9 cellular contexts compared by ENCODE assay signal in the genomic region with DNA sequence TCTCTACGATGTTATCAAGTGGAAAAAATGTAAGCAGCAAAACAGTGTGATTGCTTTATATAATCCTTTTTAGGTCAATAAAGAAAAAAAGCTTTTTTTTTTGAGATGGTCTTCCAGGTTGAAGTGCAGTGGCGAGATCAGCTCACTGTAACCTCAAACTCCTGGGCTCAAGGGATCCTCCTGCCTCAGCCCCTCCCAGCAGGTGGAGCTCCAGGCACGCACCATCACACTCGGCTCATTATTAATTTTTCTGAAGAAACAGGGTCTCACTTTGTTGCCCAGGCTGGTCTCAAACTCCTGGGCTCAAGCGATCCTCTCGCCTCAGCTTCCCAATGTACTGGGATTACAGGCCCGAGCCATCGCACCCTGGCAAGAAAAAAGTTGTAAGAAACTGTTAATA. TPM values are rescaled to one million over a fixed set of nuclear protein-coding genes. Genes with fewer than 3 reads are reported as not detected.
DNase-seq lines count a peak whose midpoint lies in the region; ATAC-seq and TF ChIP-seq lines count a peak whose summit lies in the region.
"Had no signal": no experiment of that assay in that cellular context is flagged by ENCODE, and none has a peak within 500 bp of the region (broad histone marks: within the 10 kb centered on the region; RNA-seq: fewer than 3 reads in every experiment).

No MANE protein-coding gene starts in this region.

- H3K9me3 Mint-ChIP-seq in nephron progenitor cell: no peaks in the 10 kb centered on the region

- H3K27me3 ChIP-seq in dorsolateral prefrontal cortex: no peaks in the 10 kb centered on the region

- TF ChIP-seq CTCF in nephron progenitor cell (IDR thresholded peaks at IDR 0.05): no peak
- TF ChIP-seq CTCF in dorsolateral prefrontal cortex (IDR thresholded peaks at IDR 0.05 in 54 of 56, conservative IDR thresholded peaks at IDR 0.05 in 2 of 56; ENCODE audit: low read depth in 1 of 56, partially characterized antibody in 56 of 56): peak in 21 of 56 donors; percentile 5 to 42 (median 24)

- no peak overlapping the region for H3K27ac ChIP-seq in dorsolateral prefrontal cortex
- H3K27ac ChIP-seq: thoracic aorta had no signal

- H3K27ac Mint-ChIP-seq in nephron progenitor cell: peak overlapping the region; percentile 12

- H3K4me3 ChIP-seq in dorsolateral prefrontal cortex: no peak overlapping the region
- H3K4me3 ChIP-seq: thoracic aorta had no signal

- DNase-seq in Daoy (ENCODE audit: low read depth) (peak; percentile 10), KBM-7 (peak; percentile 41), amniotic epithelial cell (ENCODE audit: low read depth) (peak; percentile 16), nephron progenitor cell (no peak), ureter (ENCODE audit: low spot score) (no peak), dorsolateral prefrontal cortex (no peak)

- intact Hi-C loops in dorsolateral prefrontal cortex (cut with DNase I): no loop called here

- no peak for ATAC-seq in GM21737 (IDR thresholded peaks at IDR 0.05; ENCODE audit: unreplicated experiment)
- ATAC-seq: sciatic nerve had no signal

- H3K27me3 Mint-ChIP-seq in nephron progenitor cell (ENCODE audit: low read depth, poor library complexity): no peaks in the 10 kb centered on the region

- H3K36me3 Mint-ChIP-seq in nephron progenitor cell (ENCODE audit: low read depth): peaks cover 49% of the 10 kb centered on the region

- in situ Hi-C loops in KBM-7 (cut with MboI; ENCODE audit: low pct_unique_long_range_greater_than_20kb, low sequenced_read_pairs): no loop called here

- H3K4me1 Mint-ChIP-seq in nephron progenitor cell: no peaks in the 10 kb centered on the region

- H3K4me3 Mint-ChIP-seq in nephron progenitor cell: no peak overlapping the region

RNA-seq across cellular contexts. Expression of gene RNF168, which starts 17.3 kb away (rescaled TPM):
- total RNA-seq in Daoy (2014; rRNA removed; shearing (Covaris generic)): 12.0 and 14.5 TPM in 2 replicates
- total RNA-seq in ureter (23.0 TPM), dorsolateral prefrontal cortex (10 to 100 TPM; 21.5 to 38.4 (median 28.7) TPM)

RNA-seq across cellular contexts. Expression of gene SMCO1, which starts 28.9 kb away (rescaled TPM):
- not detected in 2 replicates for total RNA-seq in Daoy (2014; rRNA removed; shearing (Covaris generic))
- total RNA-seq in ureter: not detected
- under 1 TPM in 12 of 120 experiments, not detected in 108; 0.22 to 0.61 (median 0.32) TPM for total RNA-seq in dorsolateral prefrontal cortex
- total RNA-seq: sciatic nerve, thoracic aorta had no signal

RNA-seq across cellular contexts. Expression of gene UBXN7, which starts 54.0 kb away (rescaled TPM):
- 11.5 and 13.7 TPM in 2 replicates for total RNA-seq in Daoy (2014; rRNA removed; shearing (Covaris generic))
- total RNA-seq in ureter (53.2 TPM), dorsolateral prefrontal cortex (100 to 1,000 TPM in 3 of 120 experiments, 10 to 100 TPM in 117; 60.6 to 105 (median 78.4) TPM)

Comparison
In these comparisons a context has a peak if more than half of its experiments do, and no peak if none do; other contexts are left out.
1. DNase-seq: peak in Daoy (single experiment), KBM-7 (single experiment) and amniotic epithelial cell (single experiment); none in nephron progenitor cell (single experiment), ureter (single experiment) and dorsolateral prefrontal cortex (0 of 10).